In the genomic region with DNA sequence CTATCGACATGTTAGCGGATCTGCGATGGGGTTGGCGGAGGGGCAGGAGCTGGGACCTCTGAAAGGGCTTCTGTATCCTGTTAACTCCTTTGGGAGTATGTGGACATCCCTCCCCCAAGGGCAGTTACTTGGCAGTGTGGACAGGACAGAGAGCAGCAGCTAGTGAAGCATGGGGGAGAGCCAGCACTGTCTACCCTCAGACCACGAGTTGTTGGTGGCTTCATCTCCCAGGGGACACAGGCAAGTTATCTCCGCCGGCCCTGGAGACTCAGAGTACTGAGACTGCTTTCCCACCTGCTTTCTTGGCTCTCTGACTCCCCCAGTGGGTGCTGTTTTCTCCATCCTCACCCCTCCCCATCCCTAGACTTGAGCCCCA, we compare ENCODE assay signal across 13 cellular contexts. TPM values are rescaled to one million over a fixed set of nuclear protein-coding genes. Genes with fewer than 3 reads are reported as not detected.
DNase-seq lines count a peak whose midpoint lies in the region; ATAC-seq and TF ChIP-seq lines count a peak whose summit lies in the region.
"Had no signal": no experiment of that assay in that cellular context is flagged by ENCODE, and none has a peak within 500 bp of the region (broad histone marks: within the 10 kb centered on the region; RNA-seq: fewer than 3 reads in every experiment).

No MANE protein-coding gene starts in this region.

- DNase-seq in NCI-H2171 treated with DMSO at 0.1 percent for 48 hours (lab: John Stamatoyannopoulos, UW) (peak; percentile 21), NCI-H2171 (lab: John Stamatoyannopoulos, UW) (no peak), sigmoid colon (peak; percentile 55), HPDE6-E6E7 (ENCODE audit: extremely low spot score) (no peak), SHP77 (lab: John Stamatoyannopoulos, UW) (no peak)

- H3K9me3 ChIP-seq in sigmoid colon, result no peaks in the 10 kb centered on the region
- H3K9me3 ChIP-seq: adrenal gland, right lobe of liver had no signal

- H3K27me3 ChIP-seq in sigmoid colon, result no peaks in the 10 kb centered on the region
- H3K27me3 ChIP-seq: adrenal gland, right lobe of liver had no signal

- H3K4me3 ChIP-seq in sigmoid colon, result no peak overlapping the region
- H3K4me3 ChIP-seq: adrenal gland, right lobe of liver had no signal

- H3K36me3 ChIP-seq in sigmoid colon, result no peaks in the 10 kb centered on the region
- H3K36me3 ChIP-seq: adrenal gland, right lobe of liver had no signal

- ATAC-seq in HG03139 (IDR thresholded peaks at IDR 0.05; ENCODE audit: unreplicated experiment), result peak; percentile 27
- no peak for ATAC-seq in SK-N-SH treated with all-trans-retinoic acid at 6 μM for 48 hours

- intact Hi-C loops in sigmoid colon (cut with DNase I), result loop anchor here (1.0 to 5.0 kb wide), 5 partner anchors 26 to 838 kb away; a partner anchor contains a TSS

- H3K27ac ChIP-seq in cingulate gyrus (ENCODE audit: low read depth, low read length), result peak overlapping the region; percentile 14
- H3K27ac ChIP-seq in sigmoid colon, result no peak overlapping the region
- H3K27ac ChIP-seq: adrenal gland, right lobe of liver had no signal

- TF ChIP-seq CTCF in sigmoid colon (IDR thresholded peaks at IDR 0.05), result no peak

- TF ChIP-seq POLR2A in sigmoid colon (IDR thresholded peaks at IDR 0.05), result no peak

- 70 to 83% methylated on average over 7 of the region's 7 CpGs for WGBS in sigmoid colon, 2 donors

- no peak for TF ChIP-seq EP300 in sigmoid colon (IDR thresholded peaks at IDR 0.05)

- peaks cover 0 to 23% (median 20%) of the 10 kb centered on the region in 4 donors for H3K4me1 ChIP-seq in sigmoid colon
- H3K4me1 ChIP-seq: right lobe of liver had no signal

TF ChIP-seq in SK-N-SH treated with all-trans-retinoic acid at 6 μM for 48 hours, 23 proteins besides CTCF, POLR2A, EP300 and RAD21:
- TF ChIP-seq CSDC2 (CRISPR knock-in tag; IDR thresholded peaks at IDR 0.05) (no peak), ESRRG (CRISPR knock-in tag; IDR thresholded peaks at IDR 0.05) (no peak), TOX (CRISPR knock-in tag; IDR thresholded peaks at IDR 0.05; ENCODE audit: borderline replicate concordance) (no peak), ZC3H10 (CRISPR knock-in tag; IDR thresholded peaks at IDR 0.05) (no peak), ZNF565 (CRISPR knock-in tag; conservative IDR thresholded peaks at IDR 0.05; ENCODE audit: low read depth) (no peak), ZNF70 (CRISPR knock-in tag; IDR thresholded peaks at IDR 0.05) (no peak), TCF4 (CRISPR knock-in tag; IDR thresholded peaks at IDR 0.05; ENCODE audit: borderline replicate concordance) (no peak)

RNA-seq across cellular contexts. Expression of a gene that starts 5.3 kb away (rescaled TPM):
- not detected for total RNA-seq in sigmoid colon
- polyA plus RNA-seq in sigmoid colon, result 1 to 10 TPM in 2 of 3 donors, not detected in 1; 1.3 to 2.4 TPM
- total RNA-seq: natural killer cell, T-cell had no signal

RNA-seq across cellular contexts. Expression of a gene that starts 21.3 kb away (rescaled TPM):
- 10 to 100 TPM; 33.7 to 93.1 (median 55.8) TPM for total RNA-seq in sigmoid colon
- 10 to 100 TPM; 20.6 to 48.4 (median 21.6) TPM for polyA plus RNA-seq in sigmoid colon

RNA-seq across cellular contexts. Expression of a gene that starts 27.0 kb away (rescaled TPM):
- 1 to 10 TPM in 1 of 4 donors, under 1 TPM in 3; under 0.01 to 1.4 (median 0.30) TPM for total RNA-seq in sigmoid colon
- polyA plus RNA-seq in sigmoid colon, result 10 to 100 TPM in 1 of 3 donors, 1 to 10 TPM in 1, under 1 TPM in 1; 0.60 to 10.5 (median 1.4) TPM

RNA-seq across cellular contexts. Expression of a gene that starts 47.5 kb away (rescaled TPM):
- total RNA-seq in sigmoid colon, result 1 to 10 TPM in 2 of 4 donors, under 1 TPM in 2; 0.41 to 4.3 (median 1.3) TPM
- polyA plus RNA-seq in sigmoid colon, result 1 to 10 TPM in 2 of 3 donors, not detected in 1; 1.4 to 2.0 TPM
- total RNA-seq: epithelial cell of proximal tubule, natural killer cell, T-cell had no signal

Comparison
In these comparisons a context has a peak if more than half of its experiments do, and no peak if none do; other contexts are left out.
1. DNase-seq: peak in NCI-H2171 treated with DMSO at 0.1 percent for 48 hours (single experiment) and sigmoid colon (single experiment); none in NCI-H2171 (single experiment), HPDE6-E6E7 (single experiment) and SHP77 (0 of 2).